12 cellular contexts compared by ENCODE assay signal in the genomic region with DNA sequence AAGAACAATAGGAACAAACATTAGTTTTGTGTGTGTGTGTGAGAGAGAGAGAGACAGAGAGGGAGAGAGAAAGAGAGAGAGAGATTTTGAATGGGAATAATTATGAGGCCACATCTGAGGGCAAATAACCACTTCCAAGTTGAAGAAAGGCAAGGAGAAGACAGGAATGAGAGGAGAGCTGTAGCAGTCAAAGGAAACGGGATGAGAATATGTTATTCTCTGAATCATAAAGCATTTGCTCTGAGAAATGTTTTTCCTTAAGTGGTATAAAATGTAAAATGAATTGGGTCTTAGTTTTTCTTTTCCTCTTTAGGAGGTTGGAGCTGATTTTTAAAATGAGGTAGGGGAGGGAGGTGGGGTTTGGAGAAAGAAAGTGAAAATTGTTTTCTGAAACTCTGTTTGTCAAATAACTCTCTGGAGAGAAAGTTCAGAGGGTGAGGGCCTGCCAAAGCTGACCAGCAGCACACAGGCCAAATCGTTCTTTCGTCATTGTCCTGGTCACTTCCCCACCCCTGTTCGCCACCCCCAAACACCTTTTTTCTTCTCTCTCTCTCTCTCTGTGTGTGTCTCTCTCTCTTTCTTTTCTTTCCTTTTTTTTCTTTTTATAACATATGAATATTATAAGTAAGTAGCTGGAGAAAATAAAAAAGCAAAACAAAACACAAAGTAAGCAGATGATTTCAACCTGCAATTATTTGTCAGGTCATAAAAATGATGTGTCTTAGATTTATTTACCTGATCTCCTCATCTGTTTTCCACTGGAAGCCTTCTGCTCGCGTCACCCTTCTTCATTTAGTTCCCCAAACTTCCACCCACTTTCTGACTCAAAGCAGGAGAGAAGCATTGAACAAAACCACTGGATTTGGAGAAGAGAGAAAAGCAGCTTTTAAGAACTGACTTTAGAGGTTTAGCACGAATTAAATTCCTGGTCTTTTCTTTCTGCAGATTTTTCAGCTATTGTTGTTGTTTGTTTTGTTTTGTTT.
DNase-seq lines count a peak whose midpoint lies in the region; ATAC-seq and TF ChIP-seq lines count a peak whose summit lies in the region.
"Had no signal": no experiment of that assay in that cellular context is flagged by ENCODE, and none has a peak within 500 bp of the region (broad histone marks: within the 10 kb centered on the region; RNA-seq: fewer than 3 reads in every experiment).

No MANE protein-coding gene starts in this region.

- H3K27ac ChIP-seq in AG04450 (ENCODE audit: low read depth, low read length) (peak overlapping the region; percentile 98), adrenal gland (peak overlapping the region in 4 of 5 donors; percentile 31 to 79 (median 56)), rectal smooth muscle tissue (ENCODE audit: low read depth, low read length) (peak overlapping the region; percentile 97), foreskin keratinocyte (no peak overlapping the region)
- H3K27ac ChIP-seq: BLaER1 had no signal

- no peaks in the 10 kb centered on the region for H3K9me3 ChIP-seq in AG04450 (ENCODE audit: control insufficient read depth, insufficient read depth, low read length)
- no peaks in the 10 kb centered on the region for H3K9me3 ChIP-seq in adrenal gland (replicated peaks in 1 of 3)
- H3K9me3 ChIP-seq: BLaER1 had no signal

- H3K27me3 ChIP-seq in AG04450 (ENCODE audit: control insufficient read depth, insufficient read depth, low read length): no peaks in the 10 kb centered on the region
- no peaks in the 10 kb centered on the region for H3K27me3 ChIP-seq in adrenal gland
- H3K27me3 ChIP-seq in rectal smooth muscle tissue (ENCODE audit: control insufficient read depth, insufficient read depth, low read length): no peaks in the 10 kb centered on the region
- no peaks in the 10 kb centered on the region for H3K27me3 ChIP-seq in foreskin keratinocyte
- H3K27me3 ChIP-seq: BLaER1 had no signal

- POLR2A ChIA-PET in AG04450 (lab: Yijun Ruan, JAX): interaction anchor here (0.6 to 1.8 kb wide), 4 partner anchors 8 to 519 kb away, joined by 3 to 8 read pairs (median 4); a partner anchor contains a TSS
- POLR2A ChIA-PET in activated CD4-positive, alpha-beta memory T cell treated with anti-CD3 and anti-CD28 coated beads for 36 hours (lab: Charles Lee): interaction anchor here (1.4 kb wide), 1 partner anchor 10 kb away, joined by 3 read pairs; no protein-coding TSS in a partner anchor

- H3K4me3 Mint-ChIP-seq in stimulated activated effector memory CD8-positive, alpha-beta T cell treated with anti-CD3 and anti-CD28 coated beads, Interleukin-12 subunit alpha, Interleukin-12 subunit beta, amount 100 ng/mL, for 72 hours: no peak overlapping the region
- no peak overlapping the region for H3K4me3 Mint-ChIP-seq in activated CD4-positive, alpha-beta memory T cell treated with anti-CD3 and anti-CD28 coated beads for 36 hours
- H3K4me3 Mint-ChIP-seq: activated CD8-positive, alpha-beta memory T cell treated with anti-CD3 and anti-CD28 coated beads, Interleukin-2, amount 10 ng/mL, durations not matched to agents 7 days and 5 days had no signal

- H3K36me3 ChIP-seq in adrenal gland (replicated peaks in 1 of 2) (no peaks in the 10 kb centered on the region), rectal smooth muscle tissue (ENCODE audit: control insufficient read depth, insufficient read depth, low read length) (no peaks in the 10 kb centered on the region)

- no peak for DNase-seq in AG04450 (ENCODE audit: low read depth, low spot score)
- DNase-seq in adrenal gland: no peak
- DNase-seq in left cardiac atrium: no peak
- no peak for DNase-seq in stimulated activated effector memory CD8-positive, alpha-beta T cell treated with anti-CD3 and anti-CD28 coated beads, Interleukin-12 subunit alpha, Interleukin-12 subunit beta, amount 100 ng/mL, for 72 hours (ENCODE audit: low spot score in 2 of 2)
- DNase-seq in foreskin keratinocyte: no peak
- no peak for DNase-seq in activated T-cell treated with anti-CD3 and anti-CD28 coated beads for 4 hours
- DNase-seq in activated CD4-positive, alpha-beta memory T cell treated with anti-CD3 and anti-CD28 coated beads for 36 hours: no peak
- DNase-seq: activated CD8-positive, alpha-beta memory T cell treated with anti-CD3 and anti-CD28 coated beads, Interleukin-2, amount 10 ng/mL, durations not matched to agents 7 days and 5 days; NCI-H510A treated with DMSO at 0.1 percent for 48 hours; posterior cingulate gyrus had no signal

- H3K27ac Mint-ChIP-seq in stimulated activated effector memory CD8-positive, alpha-beta T cell treated with anti-CD3 and anti-CD28 coated beads, Interleukin-12 subunit alpha, Interleukin-12 subunit beta, amount 100 ng/mL, for 72 hours: no peak overlapping the region
- no peak overlapping the region for H3K27ac Mint-ChIP-seq in activated CD4-positive, alpha-beta memory T cell treated with anti-CD3 and anti-CD28 coated beads for 36 hours
- H3K27ac Mint-ChIP-seq: activated CD8-positive, alpha-beta memory T cell treated with anti-CD3 and anti-CD28 coated beads, Interleukin-2, amount 10 ng/mL, durations not matched to agents 7 days and 5 days had no signal

- ATAC-seq in left cardiac atrium (peak; percentile 11 to 45), foreskin keratinocyte (no peak)
- ATAC-seq in stimulated activated effector memory CD8-positive, alpha-beta T cell treated with anti-CD3 and anti-CD28 coated beads, Interleukin-12 subunit alpha, Interleukin-12 subunit beta, amount 100 ng/mL, for 72 hours: no peak
- ATAC-seq: activated CD8-positive, alpha-beta memory T cell treated with anti-CD3 and anti-CD28 coated beads, Interleukin-2, amount 10 ng/mL, durations not matched to agents 7 days and 5 days had no signal

- H3K4me3 ChIP-seq in AG04450 (ENCODE audit: low read depth, low read length): no peak overlapping the region
- H3K4me3 ChIP-seq in adrenal gland: no peak overlapping the region
- H3K4me3 ChIP-seq in rectal smooth muscle tissue (ENCODE audit: low read length): no peak overlapping the region
- H3K4me3 ChIP-seq: BLaER1 had no signal

- H3K4me1 Mint-ChIP-seq in stimulated activated effector memory CD8-positive, alpha-beta T cell treated with anti-CD3 and anti-CD28 coated beads, Interleukin-12 subunit alpha, Interleukin-12 subunit beta, amount 100 ng/mL, for 72 hours: peaks cover 1% of the 10 kb centered on the region
- H3K4me1 Mint-ChIP-seq in activated CD4-positive, alpha-beta memory T cell treated with anti-CD3 and anti-CD28 coated beads for 36 hours (ENCODE audit: low read depth): no peaks in the 10 kb centered on the region
- H3K4me1 Mint-ChIP-seq: activated CD8-positive, alpha-beta memory T cell treated with anti-CD3 and anti-CD28 coated beads, Interleukin-2, amount 10 ng/mL, durations not matched to agents 7 days and 5 days had no signal

- no peak for TF ChIP-seq POLR2A in adrenal gland (IDR thresholded peaks at IDR 0.05)

- intact Hi-C loops in adrenal gland (cut with DNase I) (no loop called here), left cardiac atrium (cut with DNase I) (loop anchor here (10.0 kb wide), 2 partner anchors 110 to 520 kb away; a partner anchor contains a TSS)
- intact Hi-C loops in activated CD4-positive, alpha-beta memory T cell treated with anti-CD3 and anti-CD28 coated beads for 36 hours (cut with micrococcal nuclease): no loop called here

- H3K9ac ChIP-seq in rectal smooth muscle tissue (ENCODE audit: low read length): peak overlapping the region; percentile 57
- H3K9ac ChIP-seq: BLaER1 had no signal

- H3K9me3 Mint-ChIP-seq in stimulated activated effector memory CD8-positive, alpha-beta T cell treated with anti-CD3 and anti-CD28 coated beads, Interleukin-12 subunit alpha, Interleukin-12 subunit beta, amount 100 ng/mL, for 72 hours: no peaks in the 10 kb centered on the region
- H3K9me3 Mint-ChIP-seq in activated CD4-positive, alpha-beta memory T cell treated with anti-CD3 and anti-CD28 coated beads for 36 hours: no peaks in the 10 kb centered on the region

- no peaks in the 10 kb centered on the region for H3K27me3 Mint-ChIP-seq in activated CD4-positive, alpha-beta memory T cell treated with anti-CD3 and anti-CD28 coated beads for 36 hours
- H3K27me3 Mint-ChIP-seq: activated CD8-positive, alpha-beta memory T cell treated with anti-CD3 and anti-CD28 coated beads, Interleukin-2, amount 10 ng/mL, durations not matched to agents 7 days and 5 days had no signal

- H3K4me1 ChIP-seq in adrenal gland (replicated peaks in 1 of 2) (peaks cover 6 to 50% of the 10 kb centered on the region in 2 donors), rectal smooth muscle tissue (ENCODE audit: control insufficient read depth, insufficient read depth, low read length) (peaks cover 69% of the 10 kb centered on the region), foreskin keratinocyte (peaks cover 17% of the 10 kb centered on the region)
- H3K4me1 ChIP-seq: BLaER1 had no signal

- TF ChIP-seq CTCF in AG04450 (IDR thresholded peaks at IDR 0.05; ENCODE audit: low read depth, low read length) (no peak), adrenal gland (IDR thresholded peaks at IDR 0.05) (no peak), foreskin keratinocyte (conservative IDR thresholded peaks at IDR 0.05) (no peak)

- no peaks in the 10 kb centered on the region for H3K36me3 Mint-ChIP-seq in stimulated activated effector memory CD8-positive, alpha-beta T cell treated with anti-CD3 and anti-CD28 coated beads, Interleukin-12 subunit alpha, Interleukin-12 subunit beta, amount 100 ng/mL, for 72 hours
- no peaks in the 10 kb centered on the region for H3K36me3 Mint-ChIP-seq in activated CD4-positive, alpha-beta memory T cell treated with anti-CD3 and anti-CD28 coated beads for 36 hours

- WGBS in adrenal gland, 4 donors: 52 to 67% (median 61%) methylated on average over 7 of the region's 7 CpGs

- CTCF ChIA-PET in AG04450 (lab: Charles Lee): interaction anchor here (0.6 to 5.2 kb wide), 8 partner anchors 16 to 969 kb away, joined by 3 to 51 read pairs (median 3); no protein-coding TSS in a partner anchor
- CTCF ChIA-PET in activated CD4-positive, alpha-beta memory T cell treated with anti-CD3 and anti-CD28 coated beads for 36 hours (lab: Charles Lee): interaction anchor here (1.2 to 1.4 kb wide), 2 partner anchors 9 to 20 kb away, joined by 3 to 7 read pairs; no protein-coding TSS in a partner anchor

Comparison
In these comparisons a context has a peak if more than half of its experiments do, and no peak if none do; other contexts are left out.
1. ATAC-seq: peak in left cardiac atrium (2 of 2); none in stimulated activated effector memory CD8-positive, alpha-beta T cell treated with anti-CD3 and anti-CD28 coated beads, Interleukin-12 subunit alpha, Interleukin-12 subunit beta, amount 100 ng/mL, for 72 hours (single experiment) and foreskin keratinocyte (single experiment).
2. intact Hi-C loops: an anchor here in left cardiac atrium (10.0 kb wide); none called in adrenal gland and activated CD4-positive, alpha-beta memory T cell treated with anti-CD3 and anti-CD28 coated beads for 36 hours.